ENCODE assay signal across 29 cellular contexts in the genomic region with DNA sequence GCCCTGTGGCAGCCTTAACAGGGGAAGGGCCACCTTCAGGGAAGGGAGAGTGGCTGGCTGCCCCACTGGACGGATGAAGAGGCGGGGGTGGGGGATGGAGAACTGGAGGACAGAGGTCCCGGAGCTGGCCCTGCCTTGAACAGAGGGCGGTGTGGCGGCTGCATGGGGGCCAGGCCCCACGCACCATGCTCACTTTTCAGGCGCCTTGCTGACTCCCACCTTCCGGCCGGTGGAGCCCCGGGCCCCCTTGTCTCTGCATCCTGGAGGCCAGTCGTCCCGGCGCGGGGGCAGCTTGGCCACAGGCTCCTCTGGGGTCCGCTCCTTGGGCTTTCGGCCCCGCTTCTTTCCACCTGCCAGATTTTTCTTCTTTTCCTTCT.
"Had no signal": no experiment of that assay in that cellular context is flagged by ENCODE, and none has a peak within 500 bp of the region (broad histone marks: within the 10 kb centered on the region; RNA-seq: fewer than 3 reads in every experiment).

No MANE protein-coding gene starts in this region.

- H3K27ac ChIP-seq: foreskin keratinocyte, heart right ventricle, ovary, upper lobe of right lung had no signal

- H3K36me3 Mint-ChIP-seq: natural killer cell treated with Interleukin-12 subunit alpha and Interleukin-12 subunit beta and Interleukin-15 and Interleukin-18, amount 100 ng/mL, for 72 hours had no signal

- H3K27ac Mint-ChIP-seq: activated CD4-positive, alpha-beta memory T cell treated with anti-CD3 and anti-CD28 coated beads for 36 hours; activated naive CD8-positive, alpha-beta T cell treated with anti-CD3 and anti-CD28 coated beads, Interleukin-2, amount 50 U/mL, for 24 hours; natural killer cell treated with Interleukin-12 subunit alpha and Interleukin-12 subunit beta and Interleukin-15 and Interleukin-18, amount 100 ng/mL, for 72 hours; progenitor cell of endocrine pancreas; stimulated activated memory B cell treated with anti-CD40 and anti-IgM and Interleukin-4, amounts not matched to agents 10 μg/mL and 1 μg/mL and 100 μg/mL, for 72 hours had no signal

- H3K27me3 Mint-ChIP-seq: activated CD4-positive, alpha-beta memory T cell treated with anti-CD3 and anti-CD28 coated beads for 36 hours; activated naive CD8-positive, alpha-beta T cell treated with anti-CD3 and anti-CD28 coated beads, Interleukin-2, amount 50 U/mL, for 24 hours; activated T-helper 17 cell treated with anti-CD3 and anti-CD28 coated beads, Interleukin-2, amount 50 U/mL, for 72 hours; natural killer cell treated with Interleukin-12 subunit alpha and Interleukin-12 subunit beta and Interleukin-15 and Interleukin-18, amount 100 ng/mL, for 72 hours; progenitor cell of endocrine pancreas; stimulated activated memory B cell treated with anti-CD40 and anti-IgM and Interleukin-4, amounts not matched to agents 10 μg/mL and 1 μg/mL and 100 μg/mL, for 72 hours; stimulated activated naive CD8-positive, alpha-beta T cell treated with anti-CD3 and anti-CD28 coated beads, Interleukin-15, amount 100 ng/mL, for 72 hours had no signal

- H3K4me1 Mint-ChIP-seq: activated T-helper 17 cell treated with anti-CD3 and anti-CD28 coated beads, Interleukin-2, amount 50 U/mL, for 72 hours had no signal

- H3K9me3 Mint-ChIP-seq: activated CD4-positive, alpha-beta memory T cell treated with anti-CD3 and anti-CD28 coated beads for 36 hours; activated naive CD8-positive, alpha-beta T cell treated with anti-CD3 and anti-CD28 coated beads, Interleukin-2, amount 50 U/mL, for 24 hours; activated T-helper 17 cell treated with anti-CD3 and anti-CD28 coated beads, Interleukin-2, amount 50 U/mL, for 72 hours; natural killer cell treated with Interleukin-12 subunit alpha and Interleukin-12 subunit beta and Interleukin-15 and Interleukin-18, amount 100 ng/mL, for 72 hours; stimulated activated memory B cell treated with anti-CD40 and anti-IgM and Interleukin-4, amounts not matched to agents 10 μg/mL and 1 μg/mL and 100 μg/mL, for 72 hours; stimulated activated naive CD8-positive, alpha-beta T cell treated with anti-CD3 and anti-CD28 coated beads, Interleukin-15, amount 100 ng/mL, for 72 hours had no signal

- H3K36me3 ChIP-seq: ovary had no signal

- H3K27me3 ChIP-seq: foreskin keratinocyte, heart right ventricle, ovary, upper lobe of right lung had no signal

- ATAC-seq: activated naive CD8-positive, alpha-beta T cell treated with anti-CD3 and anti-CD28 coated beads, Interleukin-2, amount 50 U/mL, for 24 hours; activated T-helper 17 cell treated with anti-CD3 and anti-CD28 coated beads, Interleukin-2, amount 50 U/mL, for 72 hours; esophagus mucosa; foreskin keratinocyte; heart right ventricle; left cardiac atrium; left ventricle myocardium superior; mucosa of descending colon; natural killer cell treated with Interleukin-12 subunit alpha and Interleukin-12 subunit beta and Interleukin-15 and Interleukin-18, amount 100 ng/mL, for 72 hours; stimulated activated memory B cell treated with anti-CD40 and anti-IgM and Interleukin-4, amounts not matched to agents 10 μg/mL and 1 μg/mL and 100 μg/mL, for 72 hours; stimulated activated naive CD8-positive, alpha-beta T cell treated with anti-CD3 and anti-CD28 coated beads, Interleukin-15, amount 100 ng/mL, for 72 hours; upper lobe of right lung had no signal

- H3K9me3 ChIP-seq: heart right ventricle, mucosa of descending colon, ovary, upper lobe of right lung had no signal

- DNase-seq: activated CD4-positive, alpha-beta memory T cell treated with anti-CD3 and anti-CD28 coated beads for 36 hours; activated CD4-positive, alpha-beta T cell treated with anti-CD3 and anti-CD28 coated beads for 4 hours; activated CD8-positive, alpha-beta memory T cell treated with anti-CD3 and anti-CD28 coated beads, Interleukin-2, amount 50 U/mL, for 4 hours; activated gamma-delta T cell treated with Interleukin-2 at 50 U/mL for 16 hours; activated naive CD4-positive, alpha-beta T cell treated with anti-CD3 and anti-CD28 coated beads, Interleukin-2, amount 50 U/mL, for 16 hours; activated naive CD8-positive, alpha-beta T cell treated with anti-CD3 and anti-CD28 coated beads, Interleukin-2, amount 50 U/mL, for 24 hours; activated T-cell treated with anti-CD3 and anti-CD28 coated beads, Interleukin-2, amount 50 U/mL, for 1 hour; amygdala; caudate nucleus; cortex of kidney; foreskin keratinocyte; left cardiac atrium; left ventricle myocardium superior; stimulated activated CD4-positive, alpha-beta T cell treated with anti-CD3 and anti-CD28 coated beads, Interleukin-1b, Interleukin-23, amount 100 ng/mL, for 48 hours; stimulated activated CD4-positive, alpha-beta T cell treated with anti-CD3 and anti-CD28 coated beads, Interleukin-4, amount 100 ng/mL, for 4 hours; stimulated activated CD8-positive, alpha-beta memory T cell treated with anti-CD3 and anti-CD28 coated beads, Interleukin-4, amount 100 ng/mL, for 48 hours; stimulated activated naive CD8-positive, alpha-beta T cell treated with anti-CD3 and anti-CD28 coated beads, Interleukin-15, amount 100 ng/mL, for 72 hours; substantia nigra; T-helper 9 cell; upper lobe of right lung had no signal

- H3K4me3 ChIP-seq: heart right ventricle, mucosa of descending colon, ovary, smooth muscle cell, upper lobe of right lung had no signal

- H3K4me3 Mint-ChIP-seq: activated CD4-positive, alpha-beta memory T cell treated with anti-CD3 and anti-CD28 coated beads for 36 hours; activated naive CD8-positive, alpha-beta T cell treated with anti-CD3 and anti-CD28 coated beads, Interleukin-2, amount 50 U/mL, for 24 hours; activated T-helper 17 cell treated with anti-CD3 and anti-CD28 coated beads, Interleukin-2, amount 50 U/mL, for 72 hours; natural killer cell treated with Interleukin-12 subunit alpha and Interleukin-12 subunit beta and Interleukin-15 and Interleukin-18, amount 100 ng/mL, for 72 hours; stimulated activated memory B cell treated with anti-CD40 and anti-IgM and Interleukin-4, amounts not matched to agents 10 μg/mL and 1 μg/mL and 100 μg/mL, for 72 hours; stimulated activated naive CD8-positive, alpha-beta T cell treated with anti-CD3 and anti-CD28 coated beads, Interleukin-15, amount 100 ng/mL, for 72 hours had no signal
